26 cellular contexts compared by ENCODE assay signal in the genomic region with DNA sequence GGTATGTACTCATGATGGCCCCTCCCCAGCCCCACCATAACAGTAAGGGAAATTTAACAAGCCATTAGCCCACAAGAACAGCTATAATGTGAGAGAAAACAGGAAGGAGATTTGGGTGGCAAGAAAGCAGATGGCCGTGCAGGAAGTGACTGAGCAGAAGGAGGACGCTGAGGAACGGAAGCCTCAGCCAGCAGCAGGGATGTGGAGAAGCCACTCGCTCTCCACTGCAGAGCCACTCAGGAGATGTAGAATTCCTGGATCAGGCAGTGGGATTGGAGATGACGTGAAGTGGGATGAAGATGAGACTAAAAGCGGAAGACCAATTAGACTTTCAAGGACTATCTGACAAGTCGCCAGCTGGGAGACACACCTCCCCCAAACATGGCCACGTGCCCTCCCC. TPM values are rescaled to one million over a fixed set of nuclear protein-coding genes. Genes with fewer than 3 reads are reported as not detected.
DNase-seq lines count a peak whose midpoint lies in the region; ATAC-seq, FAIRE-seq and TF ChIP-seq lines count a peak whose summit lies in the region.
"Had no signal": no experiment of that assay in that cellular context is flagged by ENCODE, and none has a peak within 500 bp of the region (broad histone marks: within the 10 kb centered on the region; RNA-seq: fewer than 3 reads in every experiment).

No MANE protein-coding gene starts in this region.

- DNase-seq in CMK (ENCODE audit: low read depth) (peak; percentile 5), MV-4-11 (lab: John Stamatoyannopoulos, UW) (peak; percentile 70), K562 (ENCODE audit: extremely low read depth in 1 of 4, low spot score in 3 of 4) (no peak), putamen (ENCODE audit: low spot score) (no peak), COR-L47 (lab: John Stamatoyannopoulos, UW) (no peak)
- DNase-seq: cortex of kidney; foreskin fibroblast; hypothalamus; MM.1S; NCI-H187 treated with DMSO at 0.1 percent for 48 hours; right cardiac atrium; stimulated activated CD4-positive, alpha-beta T cell treated with anti-CD3 and anti-CD28 coated beads, Interleukin-15, amount 100 ng/mL, for 24 hours had no signal

- TF ChIP-seq EP300 in K562 (IDR thresholded peaks at IDR 0.05; ENCODE audit: low read length) = no peak

- POLR2A ChIA-PET in K562 (lab: Yijun Ruan, JAX) = no interaction called here

- no peak overlapping the region; the same call in 1 of the 2 replicates for H2AFZ ChIP-seq in K562 (ENCODE audit: low read depth, low read length)

- H3K9ac ChIP-seq in BLaER1 treated with 17β-estradiol and CSF1 and Interleukin-3, amounts not matched to agents 10 nM and 100 nM = peak overlapping the region in 8 of 11 experiments; percentile 5 to 57 (median 38); a peak in 12 of 22 replicates
- H3K9ac ChIP-seq in K562 (ENCODE audit: insufficient read depth in 1 of 2, low read depth in 2 of 2, low read length in 2 of 2) = no peak overlapping the region

- no peak for TF ChIP-seq POLR2A in K562 (conservative IDR thresholded peaks at IDR 0.05)

- TF ChIP-seq RAD21 in K562 (CRISPR knock-in tag; conservative IDR thresholded peaks at IDR 0.05 in 1 of 2, IDR thresholded peaks at IDR 0.05 in 1 of 2) = no peak

- H3K9me1 ChIP-seq in K562 (ENCODE audit: control insufficient read depth, insufficient read depth, low read length) = no peaks in the 10 kb centered on the region

- BruUV-seq in K562 (replicated peaks; lab: Mats Ljungman, UMichigan) = no TSS peak

- H3K27ac ChIP-seq in BLaER1 treated with 17β-estradiol and CSF1 and Interleukin-3, amounts not matched to agents 10 nM and 100 nM = peak overlapping the region in 10 of 11 experiments; percentile 48 to 81 (median 72); a peak in 21 of 22 replicates
- no peak overlapping the region for H3K27ac ChIP-seq in K562 (ENCODE audit: extremely low read depth, low read depth, low read length)
- H3K27ac ChIP-seq: adrenal gland, breast epithelium, SJSA1, thoracic aorta had no signal

- H3K79me2 ChIP-seq in K562 (ENCODE audit: control insufficient read depth, insufficient read depth, low read length) = no peaks in the 10 kb centered on the region

- in situ Hi-C loops in K562 (cut with MboI) = no loop called here

- CTCF ChIA-PET in K562 (lab: Yijun Ruan, JAX; ENCODE audit: low intra/inter-chr PET ratio) = no interaction called here

- FAIRE-seq in K562 (lab: Jason Lieb, UNC) = no peak
- FAIRE-seq: G401.6, GM12891, keratinocyte had no signal

- H3K9me3 ChIP-seq in BLaER1 treated with 17β-estradiol and CSF1 and Interleukin-3, amounts not matched to agents 10 nM and 100 nM (replicated peaks in 1 of 11) = peaks cover 22 to 28% (median 26%) of the 10 kb centered on the region in 11 experiments
- no peaks in the 10 kb centered on the region for H3K9me3 ChIP-seq in K562 (replicated peaks; ENCODE audit: control insufficient read depth, insufficient read depth, low read depth, low read length)
- H3K9me3 ChIP-seq: adrenal gland, breast epithelium, SJSA1, thoracic aorta had no signal

- H3K4me3 ChIP-seq in BLaER1 treated with 17β-estradiol and CSF1 and Interleukin-3, amounts not matched to agents 10 nM and 100 nM = peak overlapping the region in 8 of 10 experiments; percentile 1 to 57 (median 19); a peak in 9 of 20 replicates
- H3K4me3 ChIP-seq in K562 = no peak overlapping the region
- H3K4me3 ChIP-seq: adrenal gland, breast epithelium, lung, SJSA1, thoracic aorta had no signal

- H4K20me1 ChIP-seq in BLaER1 treated with 17β-estradiol and CSF1 and Interleukin-3, amounts not matched to agents 10 nM and 100 nM = no peaks in the 10 kb centered on the region
- no peaks in the 10 kb centered on the region for H4K20me1 ChIP-seq in K562 (replicated peaks; ENCODE audit: control insufficient read depth, insufficient read depth, low read length)

- intact Hi-C loops in K562 (cut with micrococcal nuclease) = no loop called here

- H3K27me3 ChIP-seq in BLaER1 treated with 17β-estradiol and CSF1 and Interleukin-3, amounts not matched to agents 10 nM and 100 nM = peaks cover 0 to 14% (median 3%) of the 10 kb centered on the region in 11 experiments; a peak in 15 of 22 replicates
- no peaks in the 10 kb centered on the region; a peak in 1 of 5 replicates for H3K27me3 ChIP-seq in K562 (ENCODE audit: control insufficient read depth in 2 of 2, insufficient read depth in 2 of 2, low read length in 2 of 2)
- H3K27me3 ChIP-seq: adrenal gland had no signal

- no peak for TF ChIP-seq CTCF in K562 (IDR thresholded peaks at IDR 0.05 in 2 of 3, conservative IDR thresholded peaks at IDR 0.05 in 1 of 3; ENCODE audit: insufficient read depth in 2 of 3, low read depth in 1 of 3, low read length in 3 of 3)

- peak overlapping the region; percentile 65 to 91 (median 88) for H3K4me2 ChIP-seq in BLaER1 treated with 17β-estradiol and CSF1 and Interleukin-3, amounts not matched to agents 10 nM and 100 nM
- 0 out of 2 replicates have a peak overlapping the region, but pooled peaks have one; percentile 5 for H3K4me2 ChIP-seq in K562 (ENCODE audit: insufficient read depth, low read length)

- H3K4me1 ChIP-seq in BLaER1 treated with 17β-estradiol and CSF1 and Interleukin-3, amounts not matched to agents 10 nM and 100 nM = peaks cover 52 to 59% (median 55%) of the 10 kb centered on the region in 10 experiments
- peaks cover 0 to 3% of the 10 kb centered on the region in 2 experiments; a peak in 2 of 5 replicates for H3K4me1 ChIP-seq in K562 (replicated peaks in 1 of 2; ENCODE audit: control insufficient read depth in 2 of 2, insufficient read depth in 2 of 2, low read length in 2 of 2)
- H3K4me1 ChIP-seq: adrenal gland, breast epithelium, SJSA1 had no signal

- peaks cover 0 to 7% (median 0%) of the 10 kb centered on the region in 11 experiments; a peak in 1 of 22 replicates for H3K36me3 ChIP-seq in BLaER1 treated with 17β-estradiol and CSF1 and Interleukin-3, amounts not matched to agents 10 nM and 100 nM
- no peaks in the 10 kb centered on the region for H3K36me3 ChIP-seq in K562 (ENCODE audit: control insufficient read depth, insufficient read depth, low read length)
- H3K36me3 ChIP-seq: adrenal gland, breast epithelium, SJSA1, thoracic aorta had no signal

- 3% methylated on average over 8 of the region's 8 CpGs for WGBS in K562 (ENCODE audit: insufficient coverage, low coverage, missing lambda C conversion rate)

- ATAC-seq in K562 = no peak
- no peak for ATAC-seq in HG03439 (IDR thresholded peaks at IDR 0.05; ENCODE audit: unreplicated experiment)
- ATAC-seq: HCT116, right cardiac atrium had no signal

TF ChIP-seq in K562, 482 proteins besides CTCF, POLR2A, EP300 and RAD21:
- TF ChIP-seq GTF2F1 (IDR thresholded peaks at IDR 0.05; ENCODE audit: low read depth, low read length) (no peak), GABPA (tag; conservative IDR thresholded peaks at IDR 0.05; ENCODE audit: low read depth) (peak; percentile 47; the same call in 1 of the 2 replicates)

RNA-seq across cellular contexts. Expression of a gene that starts 31.2 kb away (rescaled TPM):
- total RNA-seq in K562 (2011; cell fraction: chromatin; rRNA removed; ENCODE audit: low replicate concordance) = not detected in 2 replicates
- total RNA-seq in K562 (2011; cell fraction: nucleolus; rRNA removed) = not detected in 2 replicates
- total RNA-seq in K562 (2011; cell fraction: nucleoplasm; rRNA removed) = not detected in 2 replicates
- total RNA-seq in K562 (2014; rRNA removed) = not detected in 2 replicates
- not detected in 2 replicates for total RNA-seq in K562 (2014; rRNA removed; fragmentation: Illumina TruSeq; extraction: Trizol)
- total RNA-seq in K562 (2015; rRNA removed; fragmentation: Illumina TruSeq; extraction: Trizol) = not detected in 2 replicates
- total RNA-seq in K562 (2021) = not detected in 2 replicates
- not detected in 2 replicates for polyA plus RNA-seq in K562 (2011; rRNA removed)
- not detected in 2 replicates for polyA plus RNA-seq in K562 (2011; cell fraction: cytosol; rRNA removed)
- not detected in 2 replicates for polyA plus RNA-seq in K562 (2011; cell fraction: nucleus; rRNA removed)
- not detected in 2 replicates for polyA plus RNA-seq in K562 (2012)
- polyA plus RNA-seq in K562 (2014; fragmentation: Illumina TruSeq; extraction: Trizol) = not detected in 2 replicates
- polyA plus RNA-seq in K562 (2014; fragmentation: Nextera tagmentation; extraction: Ambion mirVana) = not detected
- polyA plus RNA-seq in K562 (2014; rRNA removed) = not detected in 2 replicates
- not detected in 2 replicates for polyA minus RNA-seq in K562 (2011; rRNA and poly(A)+ RNA removed)
- not detected in 2 replicates for polyA minus RNA-seq in K562 (2011; cell fraction: cytosol; rRNA and poly(A)+ RNA removed)
- not detected in 2 replicates for polyA minus RNA-seq in K562 (2011; cell fraction: nucleus; rRNA and poly(A)+ RNA removed)
- total RNA-seq: adrenal gland, breast epithelium, lung, NCI-H460, OCI-LY7, osteoblast, right cardiac atrium, SJSA1, thoracic aorta had no signal
- polyA plus RNA-seq: adrenal gland, keratinocyte, lung, right cardiac atrium had no signal

Comparison
In these comparisons a context has a peak if more than half of its experiments do, and no peak if none do; other contexts are left out.
1. H3K9ac ChIP-seq: peak in BLaER1 treated with 17β-estradiol and CSF1 and Interleukin-3, amounts not matched to agents 10 nM and 100 nM (8 of 11); none in K562 (0 of 2).
2. DNase-seq: peak in CMK (single experiment) and MV-4-11 (single experiment); none in K562 (0 of 4), putamen (single experiment) and COR-L47 (single experiment).